Comparison of ENCODE assay signal across 21 cellular contexts in genomic region chr1:176198413-176198812, GRCh38.
"Had no signal": no experiment of that assay in that cellular context is flagged by ENCODE, and none has a peak within 500 bp of the region (broad histone marks: within the 10 kb centered on the region; RNA-seq: fewer than 3 reads in every experiment).

No MANE protein-coding gene starts in this region.

- FAIRE-seq: endothelial cell of umbilical vein had no signal

- DNase-seq: colonic mucosa; dermis blood vessel endothelial cell; erythroblast; foreskin keratinocyte; head of caudate nucleus; kidney glomerular epithelial cell; mesendoderm; naive B cell; nephron progenitor cell; psoas muscle; retina; spleen; stimulated activated CD4-positive, alpha-beta T cell treated with anti-CD3 and anti-CD28 coated beads, Interleukin-15, amount 100 ng/mL, for 24 hours; stimulated activated CD4-positive, alpha-beta T cell treated with anti-CD3 and anti-CD28 coated beads, Interleukin-1b, Interleukin-23, amount 100 ng/mL, for 48 hours; stimulated activated CD4-positive, alpha-beta T cell treated with anti-CD3 and anti-CD28 coated beads, Interleukin-4, amount 100 ng/mL, for 24 hours; stimulated activated naive B cell treated with anti-CD40 and anti-IgM and Interleukin-4, amounts not matched to agents 10 μg/mL and 1 μg/mL and 100 μg/mL, for 72 hours; stimulated activated naive CD8-positive, alpha-beta T cell treated with anti-CD3 and anti-CD28 coated beads, Interleukin-15, amount 100 ng/mL, for 72 hours; testis; transverse colon had no signal

- ATAC-seq: foreskin keratinocyte; psoas muscle; sciatic nerve; stimulated activated naive B cell treated with anti-CD40 and anti-IgM and Interleukin-4, amounts not matched to agents 10 μg/mL and 1 μg/mL and 100 μg/mL, for 72 hours; stimulated activated naive CD8-positive, alpha-beta T cell treated with anti-CD3 and anti-CD28 coated beads, Interleukin-15, amount 100 ng/mL, for 72 hours had no signal
